In the genomic region with DNA sequence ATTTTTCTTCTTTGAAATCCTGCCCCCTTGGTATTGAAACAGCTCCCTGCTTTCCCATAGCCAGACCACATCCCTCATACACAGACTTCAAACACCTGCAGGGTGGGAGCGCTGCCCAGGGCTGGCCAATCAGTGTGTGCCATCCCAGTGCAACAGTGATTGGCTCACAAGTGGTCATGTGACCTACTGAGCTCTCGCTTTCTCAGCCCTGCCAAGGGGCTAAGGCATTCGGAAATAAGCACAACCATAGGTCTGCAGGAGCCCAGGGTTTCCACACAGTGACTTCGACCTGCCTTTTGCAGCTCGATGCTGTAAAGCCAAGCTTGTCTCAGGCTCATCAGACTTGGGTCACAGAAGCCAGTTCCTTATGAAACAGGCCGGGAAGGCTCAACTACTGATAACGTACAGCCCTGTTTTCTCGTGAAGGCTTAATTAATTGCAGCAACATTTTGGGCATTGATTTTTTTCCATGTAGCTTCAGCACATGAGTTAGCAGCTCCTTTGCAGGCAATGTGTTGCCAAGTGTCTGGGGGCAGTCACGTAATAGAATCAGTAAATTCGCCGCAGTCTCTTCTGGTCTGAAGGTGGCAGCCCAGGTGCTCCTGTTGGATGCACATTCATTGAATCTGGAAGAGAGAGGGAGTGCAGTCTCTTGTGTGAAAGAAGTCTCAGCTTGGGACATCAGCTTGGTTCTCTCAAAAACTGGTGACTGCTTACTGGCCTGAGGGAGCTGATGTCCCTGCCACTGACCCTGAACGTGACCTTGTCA, we compare ENCODE assay signal across 1 cellular context.
TF ChIP-seq lines count a peak whose summit lies in the region.

No MANE protein-coding gene starts in this region.

TF ChIP-seq in H1, 55 proteins besides CTCF, POLR2A, EP300 and RAD21 (continued from another document):
- TF ChIP-seq POLR2AphosphoS5 (IDR thresholded peaks at IDR 0.05; ENCODE audit: low read depth, low read length) (no peak), EGR1 (IDR thresholded peaks at IDR 0.05; ENCODE audit: borderline replicate concordance, low read depth, low read length) (no peak), SUZ12 (IDR thresholded peaks at IDR 0.05; ENCODE audit: low read length) (no peak)
